31 cellular contexts compared by ENCODE assay signal in the genomic region with DNA sequence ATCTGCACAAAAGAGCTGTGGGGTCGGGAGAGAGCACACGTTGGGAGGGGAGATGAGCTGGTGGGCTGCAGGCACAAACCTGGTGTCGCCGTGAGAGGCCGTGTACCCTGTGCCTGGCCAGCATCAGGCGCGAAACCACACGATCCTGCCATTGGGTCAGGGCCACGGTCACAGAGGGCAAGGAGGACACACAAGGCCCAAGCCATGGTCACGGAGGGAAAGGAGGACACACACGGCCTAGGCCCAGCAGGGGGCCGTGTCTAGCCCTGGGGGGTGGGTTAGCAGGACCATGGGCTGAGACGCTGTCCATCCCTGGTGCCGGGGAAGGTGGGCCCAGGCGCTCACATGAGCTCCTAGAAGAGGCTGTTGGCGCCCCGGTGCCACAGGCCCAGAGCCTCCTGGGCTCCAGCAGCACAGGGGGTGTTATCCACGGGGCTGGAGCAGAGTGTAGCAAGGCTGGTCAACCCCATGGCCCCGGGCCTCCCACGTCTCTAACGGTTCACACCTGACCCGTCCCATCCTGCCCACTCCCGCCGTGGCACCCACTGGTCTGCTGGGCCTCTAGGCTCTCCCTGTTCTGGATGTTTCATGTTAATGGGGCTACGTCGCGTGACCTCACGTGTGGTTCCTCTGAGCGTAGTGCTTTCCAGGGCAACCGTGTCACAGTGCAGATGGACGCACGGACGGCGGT. TPM values are rescaled to one million over a fixed set of nuclear protein-coding genes. Genes with fewer than 3 reads are reported as not detected.
"Had no signal": no experiment of that assay in that cellular context is flagged by ENCODE, and none has a peak within 500 bp of the region (broad histone marks: within the 10 kb centered on the region; RNA-seq: fewer than 3 reads in every experiment).

No MANE protein-coding gene starts in this region.

- H3K27me3 Mint-ChIP-seq: central memory CD8-positive, alpha-beta T cell; memory B cell had no signal

- H3K4me3 ChIP-seq: esophagus muscularis mucosa, gastrocnemius medialis, heart right ventricle, left ventricle myocardium inferior, lower lobe of right lung, prostate gland, spleen, suprapubic skin, thyroid gland, upper lobe of left lung had no signal

- DNase-seq: cortex of kidney; effector memory CD4-positive, alpha-beta T cell; gastrocnemius medialis; heart right ventricle; hypothalamus; islet precursor cell; left ventricle myocardium inferior; lower lobe of right lung; natural killer cell; retina; spleen; stimulated activated CD4-positive, alpha-beta T cell treated with anti-CD3 and anti-CD28 coated beads, Interleukin-15, amount 100 ng/mL, for 24 hours; stimulated activated CD4-positive, alpha-beta T cell treated with anti-CD3 and anti-CD28 coated beads, Interleukin-1b, Interleukin-23, amount 100 ng/mL, for 48 hours; stimulated activated CD4-positive, alpha-beta T cell treated with anti-CD3 and anti-CD28 coated beads, Interleukin-4, amount 100 ng/mL, for 24 hours; stimulated activated naive CD4-positive, alpha-beta T cell; thyroid gland had no signal

- ATAC-seq: gastrocnemius medialis, heart right ventricle, sciatic nerve had no signal

- H3K9me3 Mint-ChIP-seq: central memory CD8-positive, alpha-beta T cell; memory B cell; mesothelial cell of epicardium; natural killer cell had no signal

- H3K27me3 ChIP-seq: esophagus muscularis mucosa, gastrocnemius medialis, heart right ventricle, spleen, suprapubic skin, thyroid gland, upper lobe of left lung had no signal

- H3K36me3 Mint-ChIP-seq: natural killer cell had no signal

- H3K9me3 ChIP-seq: esophagus muscularis mucosa, gastrocnemius medialis, heart right ventricle, left ventricle myocardium inferior, lower lobe of right lung, prostate gland, spleen, suprapubic skin, thyroid gland, upper lobe of left lung had no signal

- H3K27ac ChIP-seq: epithelial cell of prostate, esophagus muscularis mucosa, gastrocnemius medialis, heart right ventricle, left ventricle myocardium inferior, lower lobe of right lung, parathyroid adenoma, prostate gland, spleen, suprapubic skin, thyroid gland, upper lobe of left lung had no signal

- H3K4me1 Mint-ChIP-seq: central memory CD8-positive, alpha-beta T cell; memory B cell; mesothelial cell of epicardium had no signal

- H3K4me3 Mint-ChIP-seq: central memory CD8-positive, alpha-beta T cell; memory B cell; mesothelial cell of epicardium; natural killer cell had no signal

- H3K27ac Mint-ChIP-seq: memory B cell, mesothelial cell of epicardium had no signal

- H3K4me1 ChIP-seq: esophagus muscularis mucosa, gastrocnemius medialis, heart right ventricle, left ventricle myocardium inferior, lower lobe of right lung, parathyroid adenoma, prostate gland, spleen, suprapubic skin, thyroid gland, upper lobe of left lung had no signal

RNA-seq across cellular contexts. Expression of gene PERCC1, which starts 21.0 kb away (rescaled TPM):
- total RNA-seq: esophagus muscularis mucosa, fibroblast of villous mesenchyme, gastrocnemius medialis, left ventricle myocardium inferior, lower lobe of right lung, mesothelial cell of epicardium, mucosa of gallbladder, myocyte, sciatic nerve, skeletal muscle tissue had no signal

RNA-seq across cellular contexts. Expression of gene PTX4, which starts 36.9 kb away (rescaled TPM):
- total RNA-seq: heart right ventricle, left ventricle myocardium inferior, lower lobe of right lung, mesothelial cell of epicardium, myocyte, omental fat pad, sciatic nerve, suprapubic skin, thyroid gland had no signal
